Comparison of ENCODE assay signal across 22 cellular contexts in genomic region chr5:69006030-69006429, GRCh38.
"Had no signal": no experiment of that assay in that cellular context is flagged by ENCODE, and none has a peak within 500 bp of the region (broad histone marks: within the 10 kb centered on the region; RNA-seq: fewer than 3 reads in every experiment).

No MANE protein-coding gene starts in this region.

- H3K27me3 ChIP-seq: esophagus squamous epithelium, gastroesophageal sphincter, suprapubic skin, tibial artery, upper lobe of left lung, vagina had no signal

- ATAC-seq: gastroesophageal sphincter; left colon; left ventricle myocardium superior; naive thymus-derived CD4-positive, alpha-beta T cell; right cardiac atrium had no signal

- DNase-seq: esophagus squamous epithelium; foreskin fibroblast; glutamatergic neuron; immature natural killer cell; kidney; left colon; left ventricle myocardium superior; mesenchymal stem cell; naive thymus-derived CD4-positive, alpha-beta T cell; nephron progenitor cell; right cardiac atrium; small intestine; stimulated activated CD4-positive, alpha-beta T cell treated with anti-CD3 and anti-CD28 coated beads, Interleukin-12 subunit alpha, Interleukin-12 subunit beta, amount 100 ng/mL, for 4 hours; stimulated activated naive CD4-positive, alpha-beta T cell; tibial artery; upper lobe of left lung had no signal

- H3K4me3 ChIP-seq: esophagus squamous epithelium, gastroesophageal sphincter, lung, suprapubic skin, tibial artery, upper lobe of left lung, vagina had no signal

- H3K4me3 Mint-ChIP-seq: dendritic cell treated with granulocyte-macrophage colony-stimulating factor and Interleukin-4, amounts not matched to agents 40 ng/mL and 50 ng/mL, for 4 days; immature natural killer cell; naive thymus-derived CD4-positive, alpha-beta T cell; nephron progenitor cell had no signal

- H3K27ac ChIP-seq: esophagus squamous epithelium, gastroesophageal sphincter, neutrophil, suprapubic skin, tibial artery, upper lobe of left lung had no signal

- H3K36me3 Mint-ChIP-seq: immature natural killer cell; naive thymus-derived CD4-positive, alpha-beta T cell had no signal

- H3K27ac Mint-ChIP-seq: dendritic cell treated with granulocyte-macrophage colony-stimulating factor and Interleukin-4, amounts not matched to agents 40 ng/mL and 50 ng/mL, for 4 days; immature natural killer cell; naive thymus-derived CD4-positive, alpha-beta T cell; nephron progenitor cell had no signal

- H3K36me3 ChIP-seq: esophagus squamous epithelium, gastroesophageal sphincter, neutrophil, suprapubic skin, tibial artery, upper lobe of left lung, vagina had no signal

- H3K9me3 ChIP-seq: esophagus squamous epithelium, gastroesophageal sphincter, neutrophil, suprapubic skin, tibial artery, upper lobe of left lung, vagina had no signal

- H3K9me3 Mint-ChIP-seq: dendritic cell treated with granulocyte-macrophage colony-stimulating factor and Interleukin-4, amounts not matched to agents 40 ng/mL and 50 ng/mL, for 4 days; immature natural killer cell; naive thymus-derived CD4-positive, alpha-beta T cell had no signal

- H3K4me1 Mint-ChIP-seq: immature natural killer cell; naive thymus-derived CD4-positive, alpha-beta T cell had no signal
